2 cellular contexts compared by ENCODE assay signal in the genomic region with DNA sequence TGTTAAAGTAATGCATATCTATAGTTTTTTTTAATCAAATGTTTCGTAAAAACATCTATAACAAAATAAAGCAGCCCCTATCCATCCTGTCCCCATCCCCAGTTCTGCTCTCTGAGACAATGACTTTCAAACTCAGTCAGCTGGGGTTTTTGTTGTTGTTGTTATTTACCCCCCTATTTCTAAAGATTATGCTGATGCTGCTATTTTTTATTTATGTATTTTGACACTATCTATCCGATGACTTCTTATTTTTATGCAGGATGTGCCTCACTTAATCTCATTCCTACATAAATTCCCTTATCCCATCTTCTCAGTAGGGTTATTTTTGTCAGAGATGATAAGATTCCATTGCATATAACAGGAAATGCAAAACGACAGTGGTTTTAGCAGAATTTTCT.
TF ChIP-seq lines count a peak whose summit lies in the region.

No MANE protein-coding gene starts in this region.

TF ChIP-seq in A549, 52 proteins besides CTCF, POLR2A, EP300 and RAD21:
- TF ChIP-seq MAFK (IDR thresholded peaks at IDR 0.05; ENCODE audit: partially characterized antibody) (peak; percentile 89), CHD4 (IDR thresholded peaks at IDR 0.05; ENCODE audit: borderline replicate concordance) (no peak)

TF ChIP-seq in H1, 55 proteins besides CTCF, POLR2A, EP300 and RAD21:
- no peak for TF ChIP-seq TAF1 (IDR thresholded peaks at IDR 0.05; ENCODE audit: low read depth, low read length)
- no peak for TF ChIP-seq SP4 (IDR thresholded peaks at IDR 0.05; ENCODE audit: low read length)
- no peak for TF ChIP-seq ASH2L (IDR thresholded peaks at IDR 0.05; ENCODE audit: low read length)
- no peak for TF ChIP-seq CHD2 (IDR thresholded peaks at IDR 0.05; ENCODE audit: low read length)
- TF ChIP-seq BACH1 (IDR thresholded peaks at IDR 0.05; ENCODE audit: low read length) = no peak
- no peak for TF ChIP-seq RXRA (IDR thresholded peaks at IDR 0.05; ENCODE audit: insufficient read depth, low read depth, low read length)
- peak; percentile 55; the same call in 1 of the 2 replicates for TF ChIP-seq MAFK (IDR thresholded peaks at IDR 0.05; ENCODE audit: low read depth, low read length)
- TF ChIP-seq, protein P1, sequence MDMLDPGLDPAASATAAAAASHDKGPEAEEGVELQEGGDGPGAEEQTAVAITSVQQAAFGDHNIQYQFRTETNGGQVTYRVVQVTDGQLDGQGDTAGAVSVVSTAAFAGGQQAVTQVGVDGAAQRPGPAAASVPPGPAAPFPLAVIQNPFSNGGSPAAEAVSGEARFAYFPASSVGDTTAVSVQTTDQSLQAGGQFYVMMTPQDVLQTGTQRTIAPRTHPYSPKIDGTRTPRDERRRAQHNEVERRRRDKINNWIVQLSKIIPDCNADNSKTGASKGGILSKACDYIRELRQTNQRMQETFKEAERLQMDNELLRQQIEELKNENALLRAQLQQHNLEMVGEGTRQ (IDR thresholded peaks at IDR 0.05; ENCODE audit: low read length) = no peak
